ENCODE assay signal across 8 cellular contexts in genomic region chr2:219206442-219207253, GRCh38. TPM values are rescaled to one million over a fixed set of nuclear protein-coding genes. Genes with fewer than 3 reads are reported as not detected.
DNase-seq lines count a peak whose midpoint lies in the region; ATAC-seq and TF ChIP-seq lines count a peak whose summit lies in the region.

Gene ZFAND2B, plus strand, starts transcription at chr2:219206782. Its CDS starts 206 bp downstream, at chr2:219206988.

- peaks cover 6% of the 10 kb centered on the region; the same call in 1 of the 2 replicates for H3K9me3 ChIP-seq in OCI-LY1 (ENCODE audit: low read length)

- no peaks in the 10 kb centered on the region for H3K27me3 ChIP-seq in OCI-LY1 (ENCODE audit: insufficient read depth, low read length)

- H3K4me2 ChIP-seq in OCI-LY1 (ENCODE audit: low read length) = peak within 1 kb of the TSS; percentile 86

- H3K9me2 ChIP-seq in OCI-LY1 (ENCODE audit: low read depth, low read length) = no peaks in the 10 kb centered on the region

- H3F3A ChIP-seq in OCI-LY1 (ENCODE audit: insufficient read depth, low read length) = 0 out of 2 replicates have a peak, but pooled peaks cover 3% of the 10 kb centered on the region

- no peaks in the 10 kb centered on the region for H4K20me1 ChIP-seq in OCI-LY1 (ENCODE audit: insufficient read depth, low read length)

- peaks cover 38% of the 10 kb centered on the region; the same call in 1 of the 2 replicates for H3K36me3 ChIP-seq in OCI-LY1 (ENCODE audit: insufficient read depth, low read length)

- H2AFZ ChIP-seq in OCI-LY1 (ENCODE audit: low read length) = peak within 1 kb of the TSS; percentile 24; the same call in 1 of the 2 replicates

- H3K4me1 ChIP-seq in OCI-LY1 (ENCODE audit: insufficient read depth, low read length, severe bottlenecking) = peaks cover 21% of the 10 kb centered on the region

- H3K9ac ChIP-seq in OCI-LY1 (ENCODE audit: low read length) = peak within 1 kb of the TSS; percentile 82

- H3K4me3 ChIP-seq in OCI-LY1 (ENCODE audit: low read depth, low read length, poor library complexity, severe bottlenecking) = peak within 1 kb of the TSS; percentile 70

- ATAC-seq in GM21526 (IDR thresholded peaks at IDR 0.05; ENCODE audit: low FRiP score, unreplicated experiment) = peak; percentile 95

- DNase-seq in DMS 273 (lab: John Stamatoyannopoulos, UW; ENCODE audit: unreplicated experiment) (peak; percentile 98), HuH-7 (ENCODE audit: low spot score) (peak; percentile 95), midbrain (lab: John Stamatoyannopoulos, UW) (peak; percentile 95)
- DNase-seq in activated CD8-positive, alpha-beta memory T cell treated with anti-CD3 and anti-CD28 coated beads, Interleukin-2, amount 50 U/mL, for 4 hours = peak; percentile 96
- peak; percentile 88 to 93 for DNase-seq in stimulated activated CD8-positive, alpha-beta memory T cell treated with anti-CD3 and anti-CD28 coated beads, Interleukin-2, amount 100 ng/mL, for 1 hour (ENCODE audit: low read depth in 2 of 2)

- peak within 1 kb of the TSS; percentile 77 for H3K27ac ChIP-seq in OCI-LY1 (ENCODE audit: low read depth, low read length, poor library complexity, severe bottlenecking)

- H3K79me2 ChIP-seq in OCI-LY1 (ENCODE audit: insufficient read depth, low read length) = no peaks in the 10 kb centered on the region

- in situ Hi-C loops in endometrial microvascular endothelial cells (cut with HindIII; ENCODE audit: inconsistent ontology term, low pct_unique_long_range_greater_than_20kb, low sequenced_read_pairs) = no loop called here

- TF ChIP-seq CTCF in OCI-LY1 (IDR thresholded peaks at IDR 0.05; ENCODE audit: low read length) = no peak

RNA-seq across cellular contexts. Expression of gene ZFAND2B, which starts in this region (rescaled TPM):
- total RNA-seq in endometrial microvascular endothelial cells (ENCODE audit: inconsistent ontology term) = 24.1 TPM

Comparison
In these comparisons a context has a peak if more than half of its experiments do, and no peak if none do; other contexts are left out.
1. Peak in every context shown above with its lines: DNase-seq, ATAC-seq, H3K4me3 ChIP-seq and H3K27ac ChIP-seq.